Comparison of ENCODE assay signal across 8 cellular contexts in the genomic region with DNA sequence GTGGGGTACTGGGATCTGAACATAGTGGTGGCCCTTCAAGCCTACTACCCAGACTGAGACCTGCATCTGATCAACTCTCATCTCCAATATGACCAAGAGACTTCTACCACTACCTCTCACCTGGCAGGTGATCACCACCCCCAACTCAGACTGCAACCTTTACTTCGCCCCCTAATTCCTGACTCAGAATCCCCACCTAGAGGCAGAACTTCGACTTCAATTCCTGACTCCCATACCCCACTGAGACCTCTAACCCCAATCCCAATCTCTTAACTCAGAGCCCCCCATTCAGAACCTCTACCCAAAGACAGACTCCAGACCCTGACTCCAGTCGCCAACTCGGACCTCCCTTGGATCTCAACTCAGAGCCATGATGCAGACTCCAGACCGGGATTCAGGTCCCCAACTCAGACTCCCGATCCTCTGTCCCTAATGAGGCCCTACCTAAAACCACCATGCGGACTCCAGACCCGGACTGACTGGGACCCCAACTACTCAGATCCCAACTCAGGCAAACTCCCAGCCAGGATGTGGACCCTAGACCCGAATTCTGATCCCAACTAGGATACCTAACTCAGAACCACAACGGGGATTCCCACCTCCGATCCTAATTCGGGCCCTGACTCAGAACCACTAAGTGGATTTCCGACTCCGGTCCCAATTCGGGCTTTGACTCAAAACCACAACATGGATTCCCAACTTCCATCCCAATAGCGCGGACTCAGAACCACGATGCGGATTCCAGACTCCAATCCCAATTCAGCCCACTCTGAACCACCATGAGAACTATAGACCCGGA. TPM values are rescaled to one million over a fixed set of nuclear protein-coding genes. Genes with fewer than 3 reads are reported as not detected.
DNase-seq lines count a peak whose midpoint lies in the region; ATAC-seq and TF ChIP-seq lines count a peak whose summit lies in the region.

No MANE protein-coding gene starts in this region.

- H4K20me1 ChIP-seq in OCI-LY3 (ENCODE audit: insufficient read depth, low read length), result peaks cover 52% of the 10 kb centered on the region

- CTCF ChIA-PET in CD8-positive, alpha-beta T cell (lab: Charles Lee), result no interaction called here

- H3K4me1 Mint-ChIP-seq in CD8-positive, alpha-beta T cell (ENCODE audit: low read depth), result peaks cover 9% of the 10 kb centered on the region

- in situ Hi-C loops in GM13976 (cut with MboI; ENCODE audit: low sequenced_read_pairs, unreplicated experiment), result no loop called here

- peaks cover 61% of the 10 kb centered on the region for H3K79me2 ChIP-seq in OCI-LY3 (ENCODE audit: low read length)

- H3K9me3 ChIP-seq in CD8-positive, alpha-beta T cell (ENCODE audit: low read length), result no peaks in the 10 kb centered on the region
- no peaks in the 10 kb centered on the region for H3K9me3 ChIP-seq in OCI-LY3 (ENCODE audit: insufficient read depth, low read length)
- no peaks in the 10 kb centered on the region for H3K9me3 ChIP-seq in neuron (ENCODE audit: low read length)

- H3K36me3 Mint-ChIP-seq in CD8-positive, alpha-beta T cell, result peaks cover 6% of the 10 kb centered on the region

- intact Hi-C loops in CD8-positive, alpha-beta T cell (cut with DNase I, micrococcal nuclease), result no loop called here

- no peak overlapping the region for H3K27ac Mint-ChIP-seq in CD8-positive, alpha-beta T cell

- H3K4me3 Mint-ChIP-seq in CD8-positive, alpha-beta T cell, result peak overlapping the region; percentile 80

- POLR2A ChIA-PET in CD8-positive, alpha-beta T cell (lab: Charles Lee), result no interaction called here

- no peak overlapping the region for H2AFZ ChIP-seq in OCI-LY3 (ENCODE audit: low read depth, low read length)
- H2AFZ ChIP-seq in neuron (ENCODE audit: low read depth, low read length), result no peak overlapping the region

- H3K4me1 ChIP-seq in CD8-positive, alpha-beta T cell (ENCODE audit: insufficient read depth, low read length), result peaks cover 5% of the 10 kb centered on the region
- peaks cover 24% of the 10 kb centered on the region for H3K4me1 ChIP-seq in OCI-LY3 (ENCODE audit: low read length)
- H3K4me1 ChIP-seq in neuron (ENCODE audit: insufficient read depth, low read length), result peaks cover 29% of the 10 kb centered on the region

- no peaks in the 10 kb centered on the region for H3K9me3 Mint-ChIP-seq in CD8-positive, alpha-beta T cell

- H3K27me3 ChIP-seq in CD8-positive, alpha-beta T cell (ENCODE audit: insufficient read depth, low read length), result no peaks in the 10 kb centered on the region
- H3K27me3 ChIP-seq in OCI-LY3 (ENCODE audit: low read depth, low read length) (no peaks in the 10 kb centered on the region), neuron (ENCODE audit: insufficient read depth, low read length) (no peaks in the 10 kb centered on the region)

- no peak for ATAC-seq in CD8-positive, alpha-beta T cell
- ATAC-seq in HG03342 (IDR thresholded peaks at IDR 0.05; ENCODE audit: unreplicated experiment), result no peak

- H3K36me3 ChIP-seq in CD8-positive, alpha-beta T cell (ENCODE audit: insufficient read depth, low read length), result no peaks in the 10 kb centered on the region
- H3K36me3 ChIP-seq in OCI-LY3 (replicated peaks; ENCODE audit: low read depth, low read length) (no peaks in the 10 kb centered on the region), neuron (ENCODE audit: insufficient read depth, low read length) (no peaks in the 10 kb centered on the region)

- peak overlapping the region; percentile 61 for H3K4me3 ChIP-seq in CD8-positive, alpha-beta T cell (ENCODE audit: low read depth, low read length)
- peak overlapping the region; percentile 98 for H3K4me3 ChIP-seq in OCI-LY3 (ENCODE audit: low read length)
- H3K4me3 ChIP-seq in epithelial cell of esophagus (ENCODE audit: low read length), result peak overlapping the region; percentile 74
- peak overlapping the region; percentile 74 for H3K4me3 ChIP-seq in neuron (ENCODE audit: low read length)

- H3K27me3 Mint-ChIP-seq in CD8-positive, alpha-beta T cell (ENCODE audit: low read depth), result no peaks in the 10 kb centered on the region

- H3K27ac ChIP-seq in CD8-positive, alpha-beta T cell (ENCODE audit: low read depth, low read length), result no peak overlapping the region
- H3K27ac ChIP-seq in OCI-LY3 (ENCODE audit: low read length), result no peak overlapping the region

- TF ChIP-seq CTCF in CD8-positive, alpha-beta T cell (IDR thresholded peaks at IDR 0.05), result no peak
- TF ChIP-seq CTCF in OCI-LY3 (IDR thresholded peaks at IDR 0.05; ENCODE audit: low read depth, low read length) (peak; percentile 18), epithelial cell of esophagus (IDR thresholded peaks at IDR 0.05; ENCODE audit: insufficient read depth, low read depth, low read length, missing control alignments) (peak; percentile 3), GM13976 (IDR thresholded peaks at IDR 0.05; ENCODE audit: borderline replicate concordance, control extremely low read depth, extremely low read depth, insufficient read depth, missing control alignments) (no peak)

- H3K9ac ChIP-seq in OCI-LY3 (ENCODE audit: low read length), result peak overlapping the region; percentile 86

- no peak for DNase-seq in CD8-positive, alpha-beta T cell
- DNase-seq in epithelial cell of esophagus (ENCODE audit: low read depth) (peak; percentile 4), NCI-H524 (lab: John Stamatoyannopoulos, UW) (no peak), GM13976 (ENCODE audit: low spot score) (no peak), HCEC 1CT (no peak)

- peak overlapping the region; percentile 72 for H3K4me2 ChIP-seq in OCI-LY3 (ENCODE audit: low read length)

RNA-seq across cellular contexts. Expression of gene KCNQ1OT1, which starts 1.2 kb away (rescaled TPM):
- under 1 TPM; 0.42 to 0.52 TPM for total RNA-seq in CD8-positive, alpha-beta T cell

Comparison
In these comparisons a context has a peak if more than half of its experiments do, and no peak if none do; other contexts are left out.
1. CTCF ChIP-seq: peak in OCI-LY3 (single experiment) and epithelial cell of esophagus (single experiment); none in CD8-positive, alpha-beta T cell (single experiment) and GM13976 (single experiment).
2. Peak in every context shown above with its lines, with median percentiles within 50 percentile points of each other: H3K4me3 ChIP-seq.